1 cellular context compared by ENCODE assay signal in the genomic region with DNA sequence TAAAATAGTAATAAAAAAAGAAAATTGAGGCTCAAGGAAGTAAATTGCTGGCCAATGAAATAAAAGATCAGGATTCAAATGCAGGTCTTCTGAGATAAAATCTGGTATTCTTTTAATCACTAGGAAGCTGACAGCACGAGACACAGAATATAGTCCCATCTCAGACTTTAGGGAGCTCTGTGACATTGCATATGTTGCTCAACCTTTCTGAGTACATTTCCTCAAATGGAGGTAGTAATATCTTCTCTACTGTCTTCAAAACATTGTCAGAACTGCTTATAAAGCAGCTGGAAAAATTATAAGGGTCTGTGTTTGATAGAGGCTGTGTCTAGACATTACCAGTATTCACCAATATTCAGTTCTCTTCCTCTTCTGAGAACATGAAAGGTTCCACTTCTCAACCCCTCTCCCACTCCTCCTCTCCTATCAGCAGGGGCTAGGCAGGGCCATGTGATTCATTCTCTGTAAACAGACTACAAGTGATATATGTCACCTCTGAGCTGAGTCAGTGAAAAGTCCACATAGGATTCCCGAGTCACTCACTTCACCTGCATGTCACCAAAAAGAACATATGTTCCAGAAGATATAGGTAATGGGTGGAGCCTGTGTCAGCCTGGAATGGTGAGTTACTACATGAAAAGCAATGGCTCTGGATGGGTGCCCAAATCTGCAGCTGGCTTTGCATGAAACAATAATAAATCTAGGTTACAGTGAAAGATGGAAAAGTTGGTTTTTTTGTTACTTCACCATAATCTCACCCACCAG.
A peak's percentile ranks its signal among the peaks of the same experiment; 100 is the strongest.
TF ChIP-seq lines count a peak whose summit lies in the region.

No MANE protein-coding gene starts in this region.

TF ChIP-seq in K562, 482 proteins besides CTCF, POLR2A, EP300 and RAD21 (continued from another document and continues in another):
- TF ChIP-seq, protein P1, sequence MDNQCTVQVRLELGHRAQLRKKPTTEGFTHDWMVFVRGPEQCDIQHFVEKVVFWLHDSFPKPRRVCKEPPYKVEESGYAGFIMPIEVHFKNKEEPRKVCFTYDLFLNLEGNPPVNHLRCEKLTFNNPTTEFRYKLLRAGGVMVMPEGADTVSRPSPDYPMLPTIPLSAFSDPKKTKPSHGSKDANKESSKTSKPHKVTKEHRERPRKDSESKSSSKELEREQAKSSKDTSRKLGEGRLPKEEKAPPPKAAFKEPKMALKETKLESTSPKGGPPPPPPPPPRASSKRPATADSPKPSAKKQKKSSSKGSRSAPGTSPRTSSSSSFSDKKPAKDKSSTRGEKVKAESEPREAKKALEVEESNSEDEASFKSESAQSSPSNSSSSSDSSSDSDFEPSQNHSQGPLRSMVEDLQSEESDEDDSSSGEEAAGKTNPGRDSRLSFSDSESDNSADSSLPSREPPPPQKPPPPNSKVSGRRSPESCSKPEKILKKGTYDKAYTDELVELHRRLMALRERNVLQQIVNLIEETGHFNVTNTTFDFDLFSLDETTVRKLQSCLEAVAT (IDR thresholded peaks at IDR 0.05) = no peak
- TF ChIP-seq ASH1L (IDR thresholded peaks at IDR 0.05; ENCODE audit: borderline replicate concordance, low read depth, partially characterized antibody) (no peak), LEF1 (IDR thresholded peaks at IDR 0.05) (peak; percentile 82), JUNB (CRISPR knock-in tag; conservative IDR thresholded peaks at IDR 0.05) (no peak), ZFPM2 (CRISPR knock-in tag; IDR thresholded peaks at IDR 0.05) (no peak), SMARCA5 (IDR thresholded peaks at IDR 0.05) (no peak), OTX1 (CRISPR knock-in tag; IDR thresholded peaks at IDR 0.05) (no peak), MAFK (IDR thresholded peaks at IDR 0.05; ENCODE audit: low read length) (peak; percentile 83), EP400 (IDR thresholded peaks at IDR 0.05) (no peak), BRD4 (IDR thresholded peaks at IDR 0.05) (no peak), MYNN (IDR thresholded peaks at IDR 0.05) (0 out of 2 replicates have a peak, but pooled peaks have one; percentile 27), MYNN (CRISPR knock-in tag; IDR thresholded peaks at IDR 0.05) (no peak), FIP1L1 (IDR thresholded peaks at IDR 0.05; ENCODE audit: low read depth, low read length, poor library complexity, severe bottlenecking) (no peak), YBX1 (IDR thresholded peaks at IDR 0.05) (no peak), BACH1 (tag; IDR thresholded peaks at IDR 0.05) (peak; percentile 69; the same call in 1 of the 2 replicates), PTRF (tag; IDR thresholded peaks at IDR 0.05) (no peak), TAF7 (tag; IDR thresholded peaks at IDR 0.05) (no peak), FOXK1 (CRISPR knock-in tag; IDR thresholded peaks at IDR 0.05; ENCODE audit: borderline replicate concordance) (no peak), IRF2 (CRISPR knock-in tag; IDR thresholded peaks at IDR 0.05) (no peak), STAG1 (CRISPR knock-in tag; IDR thresholded peaks at IDR 0.05; ENCODE audit: borderline replicate concordance) (no peak), BCOR (IDR thresholded peaks at IDR 0.05) (peak; percentile 69; the same call in 1 of the 2 replicates), HNRNPLL (IDR thresholded peaks at IDR 0.05; ENCODE audit: low read depth, low read length, poor library complexity, severe bottlenecking) (no peak), ZNF3 (CRISPR knock-in tag; IDR thresholded peaks at IDR 0.05) (no peak), ZNF23 (CRISPR knock-in tag; IDR thresholded peaks at IDR 0.05) (no peak), TARDBP (IDR thresholded peaks at IDR 0.05) (no peak), ZNF232 (CRISPR knock-in tag; IDR thresholded peaks at IDR 0.05) (no peak), E2F3 (CRISPR knock-in tag; IDR thresholded peaks at IDR 0.05) (no peak), POLR2AphosphoS2 (IDR thresholded peaks at IDR 0.05; ENCODE audit: low read length) (no peak)
- TF ChIP-seq, protein P2, sequence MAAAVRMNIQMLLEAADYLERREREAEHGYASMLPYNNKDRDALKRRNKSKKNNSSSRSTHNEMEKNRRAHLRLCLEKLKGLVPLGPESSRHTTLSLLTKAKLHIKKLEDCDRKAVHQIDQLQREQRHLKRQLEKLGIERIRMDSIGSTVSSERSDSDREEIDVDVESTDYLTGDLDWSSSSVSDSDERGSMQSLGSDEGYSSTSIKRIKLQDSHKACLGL (CRISPR knock-in tag; IDR thresholded peaks at IDR 0.05; ENCODE audit: borderline replicate concordance, poor library complexity, severe bottlenecking) = no peak
- TF ChIP-seq, protein P3, sequence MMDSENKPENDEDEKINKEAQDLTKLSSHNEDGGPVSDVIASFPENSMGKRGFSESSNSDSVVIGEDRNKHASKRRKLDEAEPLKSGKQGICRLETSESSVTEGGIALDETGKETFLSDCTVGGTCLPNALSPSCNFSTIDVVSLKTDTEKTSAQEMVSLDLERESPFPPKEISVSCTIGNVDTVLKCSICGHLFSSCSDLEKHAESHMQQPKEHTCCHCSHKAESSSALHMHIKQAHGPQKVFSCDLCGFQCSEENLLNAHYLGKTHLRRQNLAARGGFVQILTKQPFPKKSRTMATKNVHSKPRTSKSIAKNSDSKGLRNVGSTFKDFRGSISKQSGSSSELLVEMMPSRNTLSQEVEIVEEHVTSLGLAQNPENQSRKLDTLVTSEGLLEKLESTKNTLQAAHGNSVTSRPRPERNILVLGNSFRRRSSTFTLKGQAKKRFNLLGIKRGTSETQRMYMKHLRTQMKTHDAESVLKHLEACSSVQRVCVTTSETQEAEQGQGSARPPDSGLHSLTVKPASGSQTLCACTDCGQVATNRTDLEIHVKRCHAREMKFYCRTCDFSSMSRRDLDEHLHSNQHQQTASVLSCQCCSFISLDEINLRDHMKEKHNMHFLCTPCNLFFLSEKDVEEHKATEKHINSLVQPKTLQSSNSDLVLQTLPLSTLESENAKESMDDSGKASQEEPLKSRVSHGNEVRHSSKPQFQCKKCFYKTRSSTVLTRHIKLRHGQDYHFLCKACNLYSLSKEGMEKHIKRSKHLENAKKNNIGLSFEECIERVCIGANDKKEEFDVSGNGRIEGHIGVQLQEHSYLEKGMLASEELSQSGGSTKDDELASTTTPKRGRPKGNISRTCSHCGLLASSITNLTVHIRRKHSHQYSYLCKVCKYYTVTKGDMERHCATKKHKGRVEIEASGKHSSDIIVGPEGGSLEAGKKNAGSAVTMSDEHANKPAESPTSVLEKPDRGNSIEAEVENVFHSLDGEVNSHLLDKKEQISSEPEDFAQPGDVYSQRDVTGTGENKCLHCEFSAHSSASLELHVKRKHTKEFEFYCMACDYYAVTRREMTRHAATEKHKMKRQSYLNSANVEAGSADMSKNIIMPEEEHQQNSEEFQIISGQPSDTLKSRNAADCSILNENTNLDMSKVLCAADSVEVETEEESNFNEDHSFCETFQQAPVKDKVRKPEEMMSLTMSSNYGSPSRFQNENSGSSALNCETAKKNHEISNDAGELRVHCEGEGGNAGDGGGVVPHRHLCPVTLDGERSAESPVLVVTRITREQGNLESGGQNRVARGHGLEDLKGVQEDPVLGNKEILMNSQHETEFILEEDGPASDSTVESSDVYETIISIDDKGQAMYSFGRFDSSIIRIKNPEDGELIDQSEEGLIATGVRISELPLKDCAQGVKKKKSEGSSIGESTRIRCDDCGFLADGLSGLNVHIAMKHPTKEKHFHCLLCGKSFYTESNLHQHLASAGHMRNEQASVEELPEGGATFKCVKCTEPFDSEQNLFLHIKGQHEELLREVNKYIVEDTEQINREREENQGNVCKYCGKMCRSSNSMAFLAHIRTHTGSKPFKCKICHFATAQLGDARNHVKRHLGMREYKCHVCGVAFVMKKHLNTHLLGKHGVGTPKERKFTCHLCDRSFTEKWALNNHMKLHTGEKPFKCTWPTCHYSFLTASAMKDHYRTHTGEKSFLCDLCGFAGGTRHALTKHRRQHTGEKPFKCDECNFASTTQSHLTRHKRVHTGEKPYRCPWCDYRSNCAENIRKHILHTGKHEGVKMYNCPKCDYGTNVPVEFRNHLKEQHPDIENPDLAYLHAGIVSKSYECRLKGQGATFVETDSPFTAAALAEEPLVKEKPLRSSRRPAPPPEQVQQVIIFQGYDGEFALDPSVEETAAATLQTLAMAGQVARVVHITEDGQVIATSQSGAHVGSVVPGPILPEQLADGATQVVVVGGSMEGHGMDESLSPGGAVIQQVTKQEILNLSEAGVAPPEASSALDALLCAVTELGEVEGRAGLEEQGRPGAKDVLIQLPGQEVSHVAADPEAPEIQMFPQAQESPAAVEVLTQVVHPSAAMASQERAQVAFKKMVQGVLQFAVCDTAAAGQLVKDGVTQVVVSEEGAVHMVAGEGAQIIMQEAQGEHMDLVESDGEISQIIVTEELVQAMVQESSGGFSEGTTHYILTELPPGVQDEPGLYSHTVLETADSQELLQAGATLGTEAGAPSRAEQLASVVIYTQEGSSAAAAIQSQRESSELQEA (IDR thresholded peaks at IDR 0.05; ENCODE audit: low read depth) = no peak
- TF ChIP-seq, protein P4, sequence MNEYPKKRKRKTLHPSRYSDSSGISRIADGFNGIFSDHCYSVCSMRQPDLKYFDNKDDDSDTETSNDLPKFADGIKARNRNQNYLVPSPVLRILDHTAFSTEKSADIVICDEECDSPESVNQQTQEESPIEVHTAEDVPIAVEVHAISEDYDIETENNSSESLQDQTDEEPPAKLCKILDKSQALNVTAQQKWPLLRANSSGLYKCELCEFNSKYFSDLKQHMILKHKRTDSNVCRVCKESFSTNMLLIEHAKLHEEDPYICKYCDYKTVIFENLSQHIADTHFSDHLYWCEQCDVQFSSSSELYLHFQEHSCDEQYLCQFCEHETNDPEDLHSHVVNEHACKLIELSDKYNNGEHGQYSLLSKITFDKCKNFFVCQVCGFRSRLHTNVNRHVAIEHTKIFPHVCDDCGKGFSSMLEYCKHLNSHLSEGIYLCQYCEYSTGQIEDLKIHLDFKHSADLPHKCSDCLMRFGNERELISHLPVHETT (CRISPR knock-in tag; conservative IDR thresholded peaks at IDR 0.05 in 1 of 2, IDR thresholded peaks at IDR 0.05 in 1 of 2) = no peak
- TF ChIP-seq, protein P5, sequence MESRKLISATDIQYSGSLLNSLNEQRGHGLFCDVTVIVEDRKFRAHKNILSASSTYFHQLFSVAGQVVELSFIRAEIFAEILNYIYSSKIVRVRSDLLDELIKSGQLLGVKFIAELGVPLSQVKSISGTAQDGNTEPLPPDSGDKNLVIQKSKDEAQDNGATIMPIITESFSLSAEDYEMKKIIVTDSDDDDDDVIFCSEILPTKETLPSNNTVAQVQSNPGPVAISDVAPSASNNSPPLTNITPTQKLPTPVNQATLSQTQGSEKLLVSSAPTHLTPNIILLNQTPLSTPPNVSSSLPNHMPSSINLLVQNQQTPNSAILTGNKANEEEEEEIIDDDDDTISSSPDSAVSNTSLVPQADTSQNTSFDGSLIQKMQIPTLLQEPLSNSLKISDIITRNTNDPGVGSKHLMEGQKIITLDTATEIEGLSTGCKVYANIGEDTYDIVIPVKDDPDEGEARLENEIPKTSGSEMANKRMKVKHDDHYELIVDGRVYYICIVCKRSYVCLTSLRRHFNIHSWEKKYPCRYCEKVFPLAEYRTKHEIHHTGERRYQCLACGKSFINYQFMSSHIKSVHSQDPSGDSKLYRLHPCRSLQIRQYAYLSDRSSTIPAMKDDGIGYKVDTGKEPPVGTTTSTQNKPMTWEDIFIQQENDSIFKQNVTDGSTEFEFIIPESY (CRISPR knock-in tag; IDR thresholded peaks at IDR 0.05) = no peak
- TF ChIP-seq, protein P6, sequence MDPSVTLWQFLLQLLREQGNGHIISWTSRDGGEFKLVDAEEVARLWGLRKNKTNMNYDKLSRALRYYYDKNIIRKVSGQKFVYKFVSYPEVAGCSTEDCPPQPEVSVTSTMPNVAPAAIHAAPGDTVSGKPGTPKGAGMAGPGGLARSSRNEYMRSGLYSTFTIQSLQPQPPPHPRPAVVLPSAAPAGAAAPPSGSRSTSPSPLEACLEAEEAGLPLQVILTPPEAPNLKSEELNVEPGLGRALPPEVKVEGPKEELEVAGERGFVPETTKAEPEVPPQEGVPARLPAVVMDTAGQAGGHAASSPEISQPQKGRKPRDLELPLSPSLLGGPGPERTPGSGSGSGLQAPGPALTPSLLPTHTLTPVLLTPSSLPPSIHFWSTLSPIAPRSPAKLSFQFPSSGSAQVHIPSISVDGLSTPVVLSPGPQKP (CRISPR knock-in tag; IDR thresholded peaks at IDR 0.05) = no peak
- TF ChIP-seq, protein P7, sequence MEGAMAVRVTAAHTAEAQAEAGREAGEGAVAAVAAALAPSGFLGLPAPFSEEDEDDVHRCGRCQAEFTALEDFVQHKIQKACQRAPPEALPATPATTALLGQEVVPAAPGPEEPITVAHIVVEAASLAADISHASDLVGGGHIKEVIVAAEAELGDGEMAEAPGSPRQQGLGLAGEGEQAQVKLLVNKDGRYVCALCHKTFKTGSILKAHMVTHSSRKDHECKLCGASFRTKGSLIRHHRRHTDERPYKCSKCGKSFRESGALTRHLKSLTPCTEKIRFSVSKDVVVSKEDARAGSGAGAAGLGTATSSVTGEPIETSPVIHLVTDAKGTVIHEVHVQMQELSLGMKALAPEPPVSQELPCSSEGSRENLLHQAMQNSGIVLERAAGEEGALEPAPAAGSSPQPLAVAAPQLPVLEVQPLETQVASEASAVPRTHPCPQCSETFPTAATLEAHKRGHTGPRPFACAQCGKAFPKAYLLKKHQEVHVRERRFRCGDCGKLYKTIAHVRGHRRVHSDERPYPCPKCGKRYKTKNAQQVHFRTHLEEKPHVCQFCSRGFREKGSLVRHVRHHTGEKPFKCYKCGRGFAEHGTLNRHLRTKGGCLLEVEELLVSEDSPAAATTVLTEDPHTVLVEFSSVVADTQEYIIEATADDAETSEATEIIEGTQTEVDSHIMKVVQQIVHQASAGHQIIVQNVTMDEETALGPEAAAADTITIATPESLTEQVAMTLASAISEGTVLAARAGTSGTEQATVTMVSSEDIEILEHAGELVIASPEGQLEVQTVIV (CRISPR knock-in tag; IDR thresholded peaks at IDR 0.05; ENCODE audit: borderline replicate concordance) = no peak
- TF ChIP-seq, protein P8, sequence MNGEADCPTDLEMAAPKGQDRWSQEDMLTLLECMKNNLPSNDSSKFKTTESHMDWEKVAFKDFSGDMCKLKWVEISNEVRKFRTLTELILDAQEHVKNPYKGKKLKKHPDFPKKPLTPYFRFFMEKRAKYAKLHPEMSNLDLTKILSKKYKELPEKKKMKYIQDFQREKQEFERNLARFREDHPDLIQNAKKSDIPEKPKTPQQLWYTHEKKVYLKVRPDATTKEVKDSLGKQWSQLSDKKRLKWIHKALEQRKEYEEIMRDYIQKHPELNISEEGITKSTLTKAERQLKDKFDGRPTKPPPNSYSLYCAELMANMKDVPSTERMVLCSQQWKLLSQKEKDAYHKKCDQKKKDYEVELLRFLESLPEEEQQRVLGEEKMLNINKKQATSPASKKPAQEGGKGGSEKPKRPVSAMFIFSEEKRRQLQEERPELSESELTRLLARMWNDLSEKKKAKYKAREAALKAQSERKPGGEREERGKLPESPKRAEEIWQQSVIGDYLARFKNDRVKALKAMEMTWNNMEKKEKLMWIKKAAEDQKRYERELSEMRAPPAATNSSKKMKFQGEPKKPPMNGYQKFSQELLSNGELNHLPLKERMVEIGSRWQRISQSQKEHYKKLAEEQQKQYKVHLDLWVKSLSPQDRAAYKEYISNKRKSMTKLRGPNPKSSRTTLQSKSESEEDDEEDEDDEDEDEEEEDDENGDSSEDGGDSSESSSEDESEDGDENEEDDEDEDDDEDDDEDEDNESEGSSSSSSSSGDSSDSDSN (IDR thresholded peaks at IDR 0.05; ENCODE audit: borderline replicate concordance in 1 of 2, low read depth in 2 of 2, low read length in 2 of 2) = no peak
- TF ChIP-seq, protein P9, sequence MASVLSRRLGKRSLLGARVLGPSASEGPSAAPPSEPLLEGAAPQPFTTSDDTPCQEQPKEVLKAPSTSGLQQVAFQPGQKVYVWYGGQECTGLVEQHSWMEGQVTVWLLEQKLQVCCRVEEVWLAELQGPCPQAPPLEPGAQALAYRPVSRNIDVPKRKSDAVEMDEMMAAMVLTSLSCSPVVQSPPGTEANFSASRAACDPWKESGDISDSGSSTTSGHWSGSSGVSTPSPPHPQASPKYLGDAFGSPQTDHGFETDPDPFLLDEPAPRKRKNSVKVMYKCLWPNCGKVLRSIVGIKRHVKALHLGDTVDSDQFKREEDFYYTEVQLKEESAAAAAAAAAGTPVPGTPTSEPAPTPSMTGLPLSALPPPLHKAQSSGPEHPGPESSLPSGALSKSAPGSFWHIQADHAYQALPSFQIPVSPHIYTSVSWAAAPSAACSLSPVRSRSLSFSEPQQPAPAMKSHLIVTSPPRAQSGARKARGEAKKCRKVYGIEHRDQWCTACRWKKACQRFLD (CRISPR knock-in tag; IDR thresholded peaks at IDR 0.05) = no peak
